9 cellular contexts compared by ENCODE assay signal in genomic region chrX:7252013-7252610, GRCh38.
DNase-seq lines count a peak whose midpoint lies in the region; ATAC-seq lines count a peak whose summit lies in the region.
"Had no signal": no experiment of that assay in that cellular context is flagged by ENCODE, and none has a peak within 500 bp of the region (broad histone marks: within the 10 kb centered on the region; RNA-seq: fewer than 3 reads in every experiment).

No MANE protein-coding gene starts in this region.

- ATAC-seq in GM21526 (IDR thresholded peaks at IDR 0.05; ENCODE audit: low FRiP score, unreplicated experiment) (peak; percentile 57), GM21576 (IDR thresholded peaks at IDR 0.05; ENCODE audit: unreplicated experiment) (no peak), GM19397 (IDR thresholded peaks at IDR 0.05; ENCODE audit: unreplicated experiment) (no peak)

- DNase-seq in CD1c-positive myeloid dendritic cell (ENCODE audit: extremely low spot score) (peak; percentile 6), NCI-H226 (peak; percentile 3), left kidney (ENCODE audit: low read depth, low spot score) (peak; percentile 4), NCI-H1105 treated with DMSO at 0.1 percent for 48 hours (lab: John Stamatoyannopoulos, UW) (no peak), NCI-H146 (lab: John Stamatoyannopoulos, UW) (no peak)
- DNase-seq: stimulated activated CD4-positive, alpha-beta T cell treated with anti-CD3 and anti-CD28 coated beads, Interleukin-4, amount 100 ng/mL, for 1 hour had no signal

Comparison
In these comparisons a context has a peak if more than half of its experiments do, and no peak if none do; other contexts are left out.
1. DNase-seq: peak in CD1c-positive myeloid dendritic cell (single experiment), NCI-H226 (single experiment) and left kidney (single experiment); none in NCI-H1105 treated with DMSO at 0.1 percent for 48 hours (single experiment) and NCI-H146 (single experiment).